Comparison of ENCODE assay signal across 13 cellular contexts in genomic region chr16:65572156-65572555, GRCh38.
DNase-seq lines count a peak whose midpoint lies in the region; ATAC-seq and TF ChIP-seq lines count a peak whose summit lies in the region.
"Had no signal": no experiment of that assay in that cellular context is flagged by ENCODE, and none has a peak within 500 bp of the region (broad histone marks: within the 10 kb centered on the region; RNA-seq: fewer than 3 reads in every experiment).

No MANE protein-coding gene starts in this region.

- H3K4ac ChIP-seq in trophoblast cell (ENCODE audit: low read depth, low read length): no peak overlapping the region

- CTCF ChIA-PET in activated CD8-positive, alpha-beta T cell treated with anti-CD3 and anti-CD28 coated beads for 36 hours (lab: Charles Lee): no interaction called here

- peak; percentile 86 for DNase-seq in EL
- peak; percentile 90 for DNase-seq in RPMI7951 (ENCODE audit: low read depth)
- peak; percentile 27 for DNase-seq in epithelial cell of prostate (ENCODE audit: low read depth, low spot score)
- peak; percentile 1 to 25 for DNase-seq in trophoblast cell
- no peak for DNase-seq in GM13977 (ENCODE audit: low spot score)
- DNase-seq in activated CD8-positive, alpha-beta T cell treated with anti-CD3 and anti-CD28 coated beads for 36 hours: no peak
- DNase-seq in activated CD4-positive, CD25-positive, alpha-beta regulatory T cell treated with anti-CD3 and anti-CD28 coated beads, Interleukin-2, amount 50 U/mL, for 72 hours: no peak
- DNase-seq in COLO668 (lab: John Stamatoyannopoulos, UW; ENCODE audit: unreplicated experiment): no peak
- DNase-seq: activated T-cell treated with anti-CD3 and anti-CD28 coated beads, Interleukin-2, amount 50 U/mL, for 4 hours; body of pancreas; DMS 273 treated with DMSO at 0.1 percent for 48 hours; Kasumi-1; retina had no signal

- in situ Hi-C loops in GM13977 (cut with MboI; ENCODE audit: low pct_unique_long_range_greater_than_20kb, low sequenced_read_pairs, unreplicated experiment): no loop called here

- H3K4me3 ChIP-seq in trophoblast cell (ENCODE audit: low read depth, low read length): no peak overlapping the region
- H3K4me3 ChIP-seq: body of pancreas had no signal

- no peaks in the 10 kb centered on the region for H3K36me3 ChIP-seq in trophoblast cell (ENCODE audit: control insufficient read depth in 1 of 2, insufficient read depth in 2 of 2, low read length in 2 of 2)

- H4K8ac ChIP-seq in trophoblast cell (ENCODE audit: low read depth, low read length): no peak overlapping the region

- no peak overlapping the region for H3K9ac ChIP-seq in trophoblast cell (ENCODE audit: low read length)

- no peaks in the 10 kb centered on the region for H3K27me3 ChIP-seq in trophoblast cell (ENCODE audit: insufficient read depth, low read length)
- H3K27me3 ChIP-seq: body of pancreas had no signal

- ATAC-seq in activated CD8-positive, alpha-beta T cell treated with anti-CD3 and anti-CD28 coated beads for 36 hours: no peak
- ATAC-seq: activated T-cell treated with anti-CD3 and anti-CD28 coated beads, Interleukin-2, amount 50 U/mL, for 4 hours; body of pancreas had no signal

- peaks cover 8% of the 10 kb centered on the region for H3K9me3 Mint-ChIP-seq in activated CD8-positive, alpha-beta T cell treated with anti-CD3 and anti-CD28 coated beads for 36 hours

- H2AK5ac ChIP-seq in trophoblast cell (ENCODE audit: low read length): no peak overlapping the region

- H2BK120ac ChIP-seq in trophoblast cell (ENCODE audit: insufficient read depth, low read length, poor library complexity): peak overlapping the region; percentile 8

- no peak overlapping the region for H3K23ac ChIP-seq in trophoblast cell (ENCODE audit: low read length)

- intact Hi-C loops in activated CD8-positive, alpha-beta T cell treated with anti-CD3 and anti-CD28 coated beads for 36 hours (cut with micrococcal nuclease): no loop called here

- H3K27me3 Mint-ChIP-seq in activated CD8-positive, alpha-beta T cell treated with anti-CD3 and anti-CD28 coated beads for 36 hours: no peaks in the 10 kb centered on the region

- no peaks in the 10 kb centered on the region for H3K36me3 Mint-ChIP-seq in activated CD8-positive, alpha-beta T cell treated with anti-CD3 and anti-CD28 coated beads for 36 hours (ENCODE audit: low read depth)

- no peaks in the 10 kb centered on the region for H3K4me1 Mint-ChIP-seq in activated CD8-positive, alpha-beta T cell treated with anti-CD3 and anti-CD28 coated beads for 36 hours (ENCODE audit: low read depth)

- no peak overlapping the region for H3K18ac ChIP-seq in trophoblast cell (ENCODE audit: low read length)

- no peak overlapping the region for H3K4me2 ChIP-seq in trophoblast cell (ENCODE audit: low read length)

- no CpG with 5 or more reads among the region's 1 CpG for WGBS in trophoblast cell (ENCODE audit: extremely low coverage, insufficient coverage, insufficient read length)

- POLR2A ChIA-PET in activated CD8-positive, alpha-beta T cell treated with anti-CD3 and anti-CD28 coated beads for 36 hours (lab: Charles Lee): no interaction called here

- no peak overlapping the region for H3K27ac ChIP-seq in epithelial cell of prostate
- H3K27ac ChIP-seq in trophoblast cell (ENCODE audit: low read depth, low read length): peak overlapping the region; percentile 33
- H3K27ac ChIP-seq: body of pancreas had no signal

- no peaks in the 10 kb centered on the region for H3K9me3 ChIP-seq in trophoblast cell (ENCODE audit: insufficient read depth, low read depth, low read length)
- H3K9me3 ChIP-seq: body of pancreas had no signal

- H4K12ac ChIP-seq in trophoblast cell (ENCODE audit: low read depth, low read length): no peak overlapping the region

- H3K4me3 Mint-ChIP-seq in activated CD8-positive, alpha-beta T cell treated with anti-CD3 and anti-CD28 coated beads for 36 hours: no peak overlapping the region
- H3K4me3 Mint-ChIP-seq: activated T-cell treated with anti-CD3 and anti-CD28 coated beads, Interleukin-2, amount 50 U/mL, for 4 hours had no signal

- no peaks in the 10 kb centered on the region for H3K79me2 ChIP-seq in trophoblast cell (ENCODE audit: control insufficient read depth, insufficient read depth, low read length, poor library complexity)

- H3K79me1 ChIP-seq in trophoblast cell (ENCODE audit: low read length): peaks cover 3% of the 10 kb centered on the region

- H2BK12ac ChIP-seq in trophoblast cell (ENCODE audit: low read length): peak overlapping the region; percentile 81

- H3K4me1 ChIP-seq in trophoblast cell (ENCODE audit: control insufficient read depth in 1 of 2, insufficient read depth in 2 of 2, low read length in 2 of 2): no peaks in the 10 kb centered on the region
- H3K4me1 ChIP-seq: body of pancreas had no signal

- peak overlapping the region; percentile 4 for H3K14ac ChIP-seq in trophoblast cell (ENCODE audit: low read length)

- H4K91ac ChIP-seq in trophoblast cell (ENCODE audit: low read depth, low read length): no peak overlapping the region

- no peak overlapping the region for H3K27ac Mint-ChIP-seq in activated CD8-positive, alpha-beta T cell treated with anti-CD3 and anti-CD28 coated beads for 36 hours

- H2AFZ ChIP-seq in trophoblast cell (ENCODE audit: insufficient read depth, low read length, poor library complexity): no peak overlapping the region

- peak overlapping the region; percentile 44 for H2BK5ac ChIP-seq in trophoblast cell (ENCODE audit: low read depth, low read length, poor library complexity)

- TF ChIP-seq CTCF in GM13977 (IDR thresholded peaks at IDR 0.05; ENCODE audit: extremely low read depth, insufficient read depth, missing control alignments): no peak
- TF ChIP-seq CTCF in activated CD8-positive, alpha-beta T cell treated with anti-CD3 and anti-CD28 coated beads for 36 hours (IDR thresholded peaks at IDR 0.05): no peak

Comparison
In these comparisons a context has a peak if more than half of its experiments do, and no peak if none do; other contexts are left out.
1. DNase-seq: peak in EL (single experiment), RPMI7951 (single experiment), epithelial cell of prostate (single experiment) and trophoblast cell (2 of 2); none in GM13977 (single experiment), activated CD8-positive, alpha-beta T cell treated with anti-CD3 and anti-CD28 coated beads for 36 hours (single experiment), activated CD4-positive, CD25-positive, alpha-beta regulatory T cell treated with anti-CD3 and anti-CD28 coated beads, Interleukin-2, amount 50 U/mL, for 72 hours (single experiment) and COLO668 (single experiment).